Comparison of ENCODE assay signal across 12 cellular contexts in the genomic region with DNA sequence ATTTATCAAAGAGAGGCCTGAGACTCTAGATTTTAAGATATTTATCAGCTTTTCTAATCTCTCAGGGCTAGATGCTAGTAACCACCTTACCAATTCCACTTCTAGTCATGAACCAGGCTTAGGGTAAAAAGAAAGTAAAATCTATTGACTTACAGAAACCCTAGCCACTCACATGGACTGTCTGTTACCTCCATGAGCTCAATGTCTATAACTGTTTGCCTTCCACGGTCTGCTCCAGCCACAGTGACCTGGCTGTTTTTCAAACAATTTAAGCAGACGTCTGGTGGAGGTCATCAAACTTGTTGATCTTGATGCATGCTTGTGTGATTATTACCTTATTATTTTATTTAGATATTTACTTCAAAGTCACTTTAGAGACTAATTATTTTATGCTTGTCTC. TPM values are rescaled to one million over a fixed set of nuclear protein-coding genes. Genes with fewer than 3 reads are reported as not detected.
DNase-seq lines count a peak whose midpoint lies in the region; ATAC-seq lines count a peak whose summit lies in the region.
"Not testable (repeated sequence)": the region's sequence is repeated elsewhere in the genome, so short reads cannot be mapped to it uniquely, and the experiment has no call there.
"Had no signal": no experiment of that assay in that cellular context is flagged by ENCODE, and none has a peak within 500 bp of the region (broad histone marks: within the 10 kb centered on the region; RNA-seq: fewer than 3 reads in every experiment).

No MANE protein-coding gene starts in this region.

- not testable (repeated sequence) for DNase-seq in left lobe of liver (ENCODE audit: low spot score)

- ATAC-seq in left lobe of liver = peak; percentile 76

RNA-seq across cellular contexts. Expression of a gene that starts 50.4 kb away (rescaled TPM):
- total RNA-seq in left lobe of liver = not detected
- total RNA-seq: A172; A673; B cell; Caco-2; Calu3; CD4-positive, alpha-beta memory T cell; CD4-positive, alpha-beta T cell; CD4-positive, CD25-positive, alpha-beta regulatory T cell; CD8-positive, alpha-beta memory T cell; CD8-positive, alpha-beta T cell; Daoy had no signal
